ENCODE assay signal across 8 cellular contexts in the genomic region with DNA sequence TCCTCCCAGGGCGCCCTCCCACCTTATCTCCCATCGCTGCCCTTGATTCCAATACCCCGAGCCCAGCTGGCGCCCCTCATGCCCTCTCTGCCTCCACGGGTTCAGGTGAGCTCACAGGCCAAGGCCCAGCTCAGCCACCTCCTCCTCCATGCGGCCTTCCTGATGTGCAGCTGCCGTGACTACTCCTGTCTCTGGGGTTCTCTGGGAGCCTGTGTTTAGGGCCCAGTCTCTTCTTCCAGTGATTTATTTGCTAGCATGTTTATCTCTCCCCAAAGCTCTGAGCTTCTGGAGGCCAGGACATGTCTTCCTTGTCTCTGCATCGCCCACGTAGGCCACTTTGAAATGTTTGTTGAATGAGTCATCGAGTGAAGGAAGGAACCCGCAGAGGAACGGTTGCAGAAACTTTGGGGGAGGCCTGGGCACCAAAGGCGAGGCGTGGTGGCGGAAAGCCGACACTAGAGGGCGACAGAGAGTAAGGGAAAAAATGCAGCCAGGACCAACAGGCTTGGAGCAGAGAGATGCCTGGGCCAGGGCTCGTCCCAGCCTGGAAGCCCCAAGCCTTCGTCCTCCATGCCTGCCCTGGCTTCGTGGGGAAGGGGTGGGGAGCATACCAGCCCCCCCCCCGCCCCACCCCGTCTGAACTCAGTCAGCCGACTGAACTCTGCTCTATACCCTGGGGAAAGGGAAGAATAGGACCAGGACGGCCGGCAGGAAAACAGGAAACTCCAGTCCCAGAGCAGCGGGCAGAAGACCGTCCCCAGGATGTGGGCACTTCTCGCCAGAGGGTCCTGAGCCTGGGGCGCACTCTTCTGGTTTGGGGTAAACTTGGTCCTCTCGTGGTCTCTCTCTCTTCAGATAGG. TPM values are rescaled to one million over a fixed set of nuclear protein-coding genes. Genes with fewer than 3 reads are reported as not detected.
A peak's percentile ranks its signal among the peaks of the same experiment; 100 is the strongest.
DNase-seq lines count a peak whose midpoint lies in the region; ATAC-seq and FAIRE-seq lines count a peak whose summit lies in the region.

No MANE protein-coding gene starts in this region.

- no peaks in the 10 kb centered on the region for H3K9me3 ChIP-seq in subcutaneous abdominal adipose tissue (ENCODE audit: control insufficient read depth in 5 of 5, low read length in 5 of 5)

- no peak for FAIRE-seq in frontal cortex (lab: Jason Lieb, UNC)

- H3K4me3 ChIP-seq in subcutaneous abdominal adipose tissue (ENCODE audit: low read depth in 1 of 5, low read length in 5 of 5), result peak overlapping the region; percentile 25 to 66 (median 59)

- in situ Hi-C loops in KBM-7 (cut with MboI; ENCODE audit: low pct_unique_long_range_greater_than_20kb, low sequenced_read_pairs), result no loop called here

- no peaks in the 10 kb centered on the region for H3K36me3 ChIP-seq in subcutaneous abdominal adipose tissue (ENCODE audit: control insufficient read depth in 5 of 5, insufficient read depth in 5 of 5, low read length in 5 of 5)

- peak; percentile 82 for DNase-seq in DMS79 treated with DMSO at 0.1 percent for 48 hours (lab: John Stamatoyannopoulos, UW)
- DNase-seq in KBM-7, result peak; percentile 99
- DNase-seq in SIG-M5 treated with dmso at 0.1 percent for 504 hours (lab: John Stamatoyannopoulos, UW; ENCODE audit: unreplicated experiment), result peak; percentile 97
- DNase-seq in activated naive CD4-positive, alpha-beta T cell (lab: John Stamatoyannopoulos, UW), result peak; percentile 59 to 76 (median 74)
- DNase-seq in frontal cortex (ENCODE audit: low spot score in 2 of 2), result peak; percentile 76 to 86
- peak; percentile 95 for DNase-seq in non-pigmented ciliary epithelial cell (ENCODE audit: low read depth)

- no peaks in the 10 kb centered on the region for H3K27me3 ChIP-seq in subcutaneous abdominal adipose tissue (ENCODE audit: control insufficient read depth in 5 of 5, insufficient read depth in 4 of 5, low read length in 5 of 5)

- H3K27ac ChIP-seq in subcutaneous abdominal adipose tissue (ENCODE audit: low read depth, low read length), result peak overlapping the region; percentile 100

- peaks cover 17 to 50% (median 44%) of the 10 kb centered on the region in 5 donors for H3K4me1 ChIP-seq in subcutaneous abdominal adipose tissue (ENCODE audit: control insufficient read depth in 5 of 5, insufficient read depth in 5 of 5, low read length in 5 of 5)

- peak; percentile 87 for ATAC-seq in GM21529 (IDR thresholded peaks at IDR 0.05; ENCODE audit: unreplicated experiment)

- peak overlapping the region in 4 of 5 donors; percentile 69 to 87 (median 78) for H3K9ac ChIP-seq in subcutaneous abdominal adipose tissue (ENCODE audit: low read length in 5 of 5)

RNA-seq across cellular contexts. Expression of a gene that starts 10.9 kb away (rescaled TPM):
- total RNA-seq in frontal cortex, result 2.4 TPM

Comparison
In these comparisons a context has a peak if more than half of its experiments do, and no peak if none do; other contexts are left out.
1. Peak in every context shown above with its lines: DNase-seq, ATAC-seq, H3K4me3 ChIP-seq and H3K27ac ChIP-seq.